29 cellular contexts compared by ENCODE assay signal in the genomic region with DNA sequence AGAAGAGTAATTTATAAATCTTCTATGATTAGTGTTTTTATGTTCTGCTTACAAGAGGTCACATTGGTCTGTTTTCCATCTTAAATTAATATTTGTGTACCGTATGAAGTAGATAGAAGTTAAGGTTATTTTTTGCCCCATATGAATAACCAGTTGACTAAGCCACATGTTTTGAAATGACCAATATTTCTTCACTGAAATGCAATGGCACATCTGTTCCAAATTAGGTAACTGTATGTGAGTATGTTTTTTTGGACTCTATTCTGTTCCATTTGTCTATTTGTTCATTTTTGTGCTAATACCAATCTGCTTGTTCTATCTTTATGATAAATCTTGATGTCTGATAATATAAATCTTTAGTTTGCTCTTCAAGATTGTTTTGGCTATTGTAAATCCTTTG. TPM values are rescaled to one million over a fixed set of nuclear protein-coding genes. Genes with fewer than 3 reads are reported as not detected.
A peak's percentile ranks its signal among the peaks of the same experiment; 100 is the strongest.
DNase-seq lines count a peak whose midpoint lies in the region; ATAC-seq and TF ChIP-seq lines count a peak whose summit lies in the region.
"Had no signal": no experiment of that assay in that cellular context is flagged by ENCODE, and none has a peak within 500 bp of the region (broad histone marks: within the 10 kb centered on the region; RNA-seq: fewer than 3 reads in every experiment).

No MANE protein-coding gene starts in this region.

- H2AFZ ChIP-seq in SK-N-SH (ENCODE audit: low read depth) = no peak overlapping the region
- H2AFZ ChIP-seq: GM23338, hepatocyte had no signal

- no peaks in the 10 kb centered on the region for H3K27me3 Mint-ChIP-seq in effector memory CD8-positive, alpha-beta T cell
- H3K27me3 Mint-ChIP-seq: activated naive CD4-positive, alpha-beta T cell treated with anti-CD3 and anti-CD28 coated beads, Interleukin-2, amount 10 ng/mL, durations not matched to agents 7 days and 5 days; progenitor cell of endocrine pancreas had no signal

- H3K9ac ChIP-seq in SK-N-SH = no peak overlapping the region
- H3K9ac ChIP-seq: BLaER1 had no signal

- H3K4me2 ChIP-seq in SK-N-SH = no peak overlapping the region
- H3K4me2 ChIP-seq: BLaER1, GM23338, hepatocyte had no signal

- peaks cover 9% of the 10 kb centered on the region for H3K36me3 Mint-ChIP-seq in effector memory CD8-positive, alpha-beta T cell (ENCODE audit: insufficient read depth)

- no peaks in the 10 kb centered on the region for H3K27me3 ChIP-seq in SK-N-SH (ENCODE audit: insufficient read depth)
- H3K27me3 ChIP-seq: BLaER1, gastrocnemius medialis, hepatocyte, sigmoid colon, testis had no signal

- 71% methylated on average over 1 of the region's 1 CpG for WGBS in SK-N-SH (ENCODE audit: low lambda C conversion rate)

- ATAC-seq in SK-N-SH treated with all-trans-retinoic acid at 6 μM for 48 hours = no peak
- no peak for ATAC-seq in effector memory CD8-positive, alpha-beta T cell (replicated peaks)
- no peak for ATAC-seq in left lobe of liver
- ATAC-seq: gastrocnemius medialis, GM23338, left cardiac atrium had no signal

- H3K79me2 ChIP-seq in SK-N-SH (ENCODE audit: insufficient read depth) = peaks cover 77% of the 10 kb centered on the region

- H3K4me3 Mint-ChIP-seq in effector memory CD8-positive, alpha-beta T cell = no peak overlapping the region
- H3K4me3 Mint-ChIP-seq: activated naive CD4-positive, alpha-beta T cell treated with anti-CD3 and anti-CD28 coated beads, Interleukin-2, amount 10 ng/mL, durations not matched to agents 7 days and 5 days; GM23338 had no signal

- H3K27ac Mint-ChIP-seq in effector memory CD8-positive, alpha-beta T cell = peak overlapping the region in 1 of 2 donors; percentile 71
- H3K27ac Mint-ChIP-seq: activated naive CD4-positive, alpha-beta T cell treated with anti-CD3 and anti-CD28 coated beads, Interleukin-2, amount 10 ng/mL, durations not matched to agents 7 days and 5 days; GM23338; progenitor cell of endocrine pancreas had no signal

- H3K4me3 ChIP-seq in SK-N-SH (ENCODE audit: low read depth in 2 of 2, low read length in 1 of 2) = no peak overlapping the region
- H3K4me3 ChIP-seq: BLaER1, gastrocnemius medialis, GM23338, hepatocyte, sigmoid colon, testis had no signal

- H3K36me3 ChIP-seq in SK-N-SH (replicated peaks in 1 of 2; ENCODE audit: control insufficient read depth in 1 of 2, insufficient read depth in 2 of 2, low read length in 1 of 2) = peaks cover 0 to 39% of the 10 kb centered on the region in 2 experiments
- H3K36me3 ChIP-seq: BLaER1, gastrocnemius medialis had no signal

- no peaks in the 10 kb centered on the region for H3K4me1 ChIP-seq in SK-N-SH (ENCODE audit: control insufficient read depth in 1 of 2, insufficient read depth in 2 of 2, low read depth in 1 of 2, low read length in 1 of 2)
- H3K4me1 ChIP-seq: BLaER1, gastrocnemius medialis, sigmoid colon, testis had no signal

- CTCF ChIA-PET in SK-N-SH (lab: Yijun Ruan, JAX) = no interaction called here

- no peaks in the 10 kb centered on the region for H4K20me1 ChIP-seq in SK-N-SH (ENCODE audit: insufficient read depth)
- H4K20me1 ChIP-seq: BLaER1 had no signal

- peaks cover 3% of the 10 kb centered on the region; the same call in 1 of the 2 replicates for H3K9me2 ChIP-seq in SK-N-SH

- TF ChIP-seq CTCF in SK-N-SH (IDR thresholded peaks at IDR 0.05) = no peak

- TF ChIP-seq EP300 in SK-N-SH (IDR thresholded peaks at IDR 0.05; ENCODE audit: borderline replicate concordance in 1 of 2, low read depth in 1 of 2, low read length in 1 of 2) = no peak

- DNase-seq in SK-N-SH (no peak), LHCN-M2 (ENCODE audit: low read depth) (peak; percentile 23), fibroblast of peridontal ligament (ENCODE audit: extremely low read depth) (peak; percentile 86), DMS53 treated with DMSO at 0.1 percent for 48 hours (lab: John Stamatoyannopoulos, UW; ENCODE audit: unreplicated experiment) (no peak), NCI-H510A treated with DMSO at 0.1 percent for 48 hours (lab: John Stamatoyannopoulos, UW) (no peak), left lobe of liver (ENCODE audit: low spot score) (no peak)
- no peak for DNase-seq in effector memory CD8-positive, alpha-beta T cell
- DNase-seq: 8988T; activated CD4-positive, CD25-positive, alpha-beta regulatory T cell; activated naive CD4-positive, alpha-beta T cell treated with anti-CD3 and anti-CD28 coated beads, Interleukin-2, amount 10 ng/mL, durations not matched to agents 7 days and 5 days; amniotic stem cell; DMS79 treated with DMSO at 0.1 percent for 48 hours; effector CD4-positive, alpha-beta T cell; gastrocnemius medialis; left cardiac atrium; mammary epithelial cell; NCI-H1417; NCI-H2029 treated with DMSO at 0.1 percent for 48 hours; NCI-H2227 treated with DMSO at 0.1 percent for 48 hours; RPMI8226; sigmoid colon; stimulated activated naive CD4-positive, alpha-beta T cell treated with Interleukin-2 at 50 U/mL for 16 hours; testis had no signal

- peaks cover 0 to 16% of the 10 kb centered on the region in 2 donors for H3K4me1 Mint-ChIP-seq in effector memory CD8-positive, alpha-beta T cell (ENCODE audit: low read depth in 2 of 2)

- POLR2A ChIA-PET in SK-N-SH (lab: Yijun Ruan, JAX) = no interaction called here

- peaks cover 11% of the 10 kb centered on the region for H3F3A ChIP-seq in SK-N-SH (replicated peaks; ENCODE audit: insufficient read depth)

- TF ChIP-seq RAD21 in SK-N-SH (IDR thresholded peaks at IDR 0.05; ENCODE audit: low read length) = no peak

- H3K9me3 ChIP-seq in SK-N-SH = peaks cover 14% of the 10 kb centered on the region; the same call in 1 of the 2 replicates
- H3K9me3 ChIP-seq: gastrocnemius medialis, testis had no signal

- no peak overlapping the region for H3K27ac ChIP-seq in SK-N-SH (ENCODE audit: low read depth in 2 of 2, low read length in 1 of 2)
- H3K27ac ChIP-seq: BLaER1, epithelial cell of prostate, gastrocnemius medialis, hepatocyte, sigmoid colon, testis had no signal

- H3K9me3 Mint-ChIP-seq in effector memory CD8-positive, alpha-beta T cell = no peaks in the 10 kb centered on the region

TF ChIP-seq in SK-N-SH, 30 proteins besides CTCF, POLR2A, EP300 and RAD21:
- TF ChIP-seq ELF1 (IDR thresholded peaks at IDR 0.05) (no peak), TCF12 (IDR thresholded peaks at IDR 0.05) (peak; percentile 62)
TF ChIP-seq in SK-N-SH: peak in this region for 1.

TF ChIP-seq in SK-N-SH treated with all-trans-retinoic acid at 6 μM for 48 hours, 23 proteins besides CTCF, POLR2A, EP300 and RAD21:
- TF ChIP-seq ZC3H10 (CRISPR knock-in tag; IDR thresholded peaks at IDR 0.05) = no peak
- no peak for TF ChIP-seq RARB (CRISPR knock-in tag; IDR thresholded peaks at IDR 0.05)
- TF ChIP-seq ARNTL (CRISPR knock-in tag; IDR thresholded peaks at IDR 0.05; ENCODE audit: borderline replicate concordance, low read depth) = no peak
- TF ChIP-seq, protein P1, sequence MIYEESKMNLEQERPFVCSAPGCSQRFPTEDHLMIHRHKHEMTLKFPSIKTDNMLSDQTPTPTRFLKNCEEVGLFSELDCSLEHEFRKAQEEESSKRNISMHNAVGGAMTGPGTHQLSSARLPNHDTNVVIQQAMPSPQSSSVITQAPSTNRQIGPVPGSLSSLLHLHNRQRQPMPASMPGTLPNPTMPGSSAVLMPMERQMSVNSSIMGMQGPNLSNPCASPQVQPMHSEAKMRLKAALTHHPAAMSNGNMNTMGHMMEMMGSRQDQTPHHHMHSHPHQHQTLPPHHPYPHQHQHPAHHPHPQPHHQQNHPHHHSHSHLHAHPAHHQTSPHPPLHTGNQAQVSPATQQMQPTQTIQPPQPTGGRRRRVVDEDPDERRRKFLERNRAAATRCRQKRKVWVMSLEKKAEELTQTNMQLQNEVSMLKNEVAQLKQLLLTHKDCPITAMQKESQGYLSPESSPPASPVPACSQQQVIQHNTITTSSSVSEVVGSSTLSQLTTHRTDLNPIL (CRISPR knock-in tag; IDR thresholded peaks at IDR 0.05; ENCODE audit: low read depth) = no peak
- TF ChIP-seq SNAI2 (CRISPR knock-in tag; IDR thresholded peaks at IDR 0.05) = no peak
- no peak for TF ChIP-seq ZNF565 (CRISPR knock-in tag; conservative IDR thresholded peaks at IDR 0.05; ENCODE audit: low read depth)
- TF ChIP-seq PPARA (CRISPR knock-in tag; IDR thresholded peaks at IDR 0.05; ENCODE audit: borderline replicate concordance) = no peak
- no peak for TF ChIP-seq ZFP30 (CRISPR knock-in tag; IDR thresholded peaks at IDR 0.05)
- no peak for TF ChIP-seq TCF4 (CRISPR knock-in tag; IDR thresholded peaks at IDR 0.05; ENCODE audit: borderline replicate concordance)
- TF ChIP-seq CSDC2 (CRISPR knock-in tag; IDR thresholded peaks at IDR 0.05) = no peak
- TF ChIP-seq ESRRG (CRISPR knock-in tag; IDR thresholded peaks at IDR 0.05) = no peak
- TF ChIP-seq GLIS3 (CRISPR knock-in tag; IDR thresholded peaks at IDR 0.05) = no peak
- TF ChIP-seq, protein P2, sequence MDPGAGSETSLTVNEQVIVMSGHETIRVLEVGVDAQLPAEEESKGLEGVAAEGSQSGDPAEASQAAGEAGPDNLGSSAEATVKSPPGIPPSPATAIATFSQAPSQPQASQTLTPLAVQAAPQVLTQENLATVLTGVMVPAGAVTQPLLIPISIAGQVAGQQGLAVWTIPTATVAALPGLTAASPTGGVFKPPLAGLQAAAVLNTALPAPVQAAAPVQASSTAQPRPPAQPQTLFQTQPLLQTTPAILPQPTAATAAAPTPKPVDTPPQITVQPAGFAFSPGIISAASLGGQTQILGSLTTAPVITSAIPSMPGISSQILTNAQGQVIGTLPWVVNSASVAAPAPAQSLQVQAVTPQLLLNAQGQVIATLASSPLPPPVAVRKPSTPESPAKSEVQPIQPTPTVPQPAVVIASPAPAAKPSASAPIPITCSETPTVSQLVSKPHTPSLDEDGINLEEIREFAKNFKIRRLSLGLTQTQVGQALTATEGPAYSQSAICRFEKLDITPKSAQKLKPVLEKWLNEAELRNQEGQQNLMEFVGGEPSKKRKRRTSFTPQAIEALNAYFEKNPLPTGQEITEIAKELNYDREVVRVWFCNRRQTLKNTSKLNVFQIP (CRISPR knock-in tag; IDR thresholded peaks at IDR 0.05; ENCODE audit: borderline replicate concordance, low read depth) = no peak

RNA-seq across cellular contexts. Expression of a gene that starts 17.7 kb away (rescaled TPM):
- 1.3 and 2.3 TPM in 2 replicates for polyA plus RNA-seq in SK-N-SH (2012; rRNA removed)
- 1.9 and 2.3 TPM in 2 replicates for polyA plus RNA-seq in SK-N-SH (2012; cell fraction: cytosol; rRNA removed)
- 1.9 and 3.7 TPM in 2 replicates for polyA plus RNA-seq in SK-N-SH (2012; cell fraction: nucleus; rRNA removed)
- 9.0 and 9.6 TPM in 2 replicates for total RNA-seq in LHCN-M2 (2014; rRNA removed)
- polyA plus RNA-seq in LHCN-M2 (2012) = 1.8 TPM
- total RNA-seq in left lobe of liver = 3.9 TPM

Comparison
In these comparisons a context has a peak if more than half of its experiments do, and no peak if none do; other contexts are left out.
1. DNase-seq: peak in LHCN-M2 (single experiment) and fibroblast of peridontal ligament (single experiment); none in SK-N-SH (single experiment), DMS53 treated with DMSO at 0.1 percent for 48 hours (single experiment), NCI-H510A treated with DMSO at 0.1 percent for 48 hours (single experiment), effector memory CD8-positive, alpha-beta T cell (0 of 3) and left lobe of liver (single experiment).